Comparison of ENCODE assay signal across 8 cellular contexts in the genomic region with DNA sequence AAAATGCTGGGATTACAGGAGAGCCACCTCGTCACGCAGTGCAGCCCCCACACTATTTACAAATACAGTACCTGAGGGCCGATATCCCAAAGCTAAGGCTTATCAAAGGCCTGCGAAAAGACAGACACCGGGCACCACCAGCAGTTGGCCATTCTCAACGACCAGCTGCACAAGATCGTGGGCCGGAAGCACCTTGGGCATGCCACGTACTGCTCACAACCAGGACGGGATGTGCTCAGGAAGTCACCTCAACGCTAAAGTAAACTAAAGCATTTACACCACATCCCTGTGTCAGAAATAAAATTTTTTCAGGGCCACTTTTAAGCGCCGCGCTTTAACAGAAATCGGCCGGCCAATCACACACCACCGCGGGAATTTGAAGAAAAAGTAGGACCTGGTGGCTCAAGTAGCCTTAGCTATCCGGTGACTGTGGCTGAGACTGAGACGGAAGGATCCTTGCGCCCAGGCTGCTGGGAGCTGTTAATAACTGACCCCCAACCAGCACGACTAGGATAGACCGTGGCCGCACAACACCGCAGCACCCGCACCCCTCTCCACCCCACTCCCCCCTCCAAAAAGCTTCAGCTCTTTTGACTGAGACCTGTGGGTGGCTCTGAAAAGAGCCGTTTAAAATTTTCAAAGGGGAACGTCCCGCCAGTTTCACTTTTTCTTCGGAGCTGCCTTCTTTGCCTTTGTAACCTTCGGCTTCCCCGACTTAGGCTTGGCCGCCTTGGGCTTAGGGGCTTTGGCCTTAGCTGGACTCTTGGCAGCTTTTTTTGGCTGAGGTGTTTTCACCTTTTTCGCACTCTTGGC.
A peak's percentile ranks its signal among the peaks of the same experiment; 100 is the strongest.
DNase-seq lines count a peak whose midpoint lies in the region; ATAC-seq and TF ChIP-seq lines count a peak whose summit lies in the region.

No MANE protein-coding gene starts in this region.

- H3K4me1 ChIP-seq in PC-3 (ENCODE audit: insufficient read depth, low read length) (peaks cover 40% of the 10 kb centered on the region), parathyroid adenoma (no peaks in the 10 kb centered on the region)

- H3K9me3 ChIP-seq in PC-3 (ENCODE audit: low read length), result no peaks in the 10 kb centered on the region
- no peaks in the 10 kb centered on the region for H3K9me3 ChIP-seq in parathyroid adenoma (ENCODE audit: control insufficient read depth, low read length)

- peak overlapping the region; percentile 91 for H3K9ac ChIP-seq in PC-3 (ENCODE audit: low read length)
- H3K9ac ChIP-seq in parathyroid adenoma, result no peak overlapping the region

- H2AFZ ChIP-seq in PC-3 (ENCODE audit: low read length) (peak overlapping the region; percentile 88), parathyroid adenoma (peak overlapping the region; percentile 34)

- H3K4me2 ChIP-seq in PC-3 (ENCODE audit: low read length), result peak overlapping the region; percentile 81
- peak overlapping the region; percentile 66 for H3K4me2 ChIP-seq in parathyroid adenoma (ENCODE audit: low read length)

- H3K36me3 ChIP-seq in PC-3 (ENCODE audit: low read depth, low read length) (no peaks in the 10 kb centered on the region), parathyroid adenoma (ENCODE audit: control insufficient read depth, insufficient read depth, low read length) (no peaks in the 10 kb centered on the region)

- no TSS peak for BruUV-seq in PC-3 (replicated peaks; lab: Mats Ljungman, UMichigan)

- H3K27ac ChIP-seq in PC-3 (ENCODE audit: low read length), result peak overlapping the region; percentile 79
- no peak overlapping the region for H3K27ac ChIP-seq in parathyroid adenoma

- H3K9me2 ChIP-seq in PC-3 (replicated peaks; ENCODE audit: low read length), result no peaks in the 10 kb centered on the region

- H3K79me2 ChIP-seq in PC-3 (ENCODE audit: low read length) (no peaks in the 10 kb centered on the region), parathyroid adenoma (no peaks in the 10 kb centered on the region)

- peak; percentile 82 for DNase-seq in PC-3
- peak; percentile 53 for DNase-seq in activated gamma-delta T cell treated with anti-CD3 and anti-CD28 coated beads, Interleukin-2, amount 50 U/mL, for 16 hours (ENCODE audit: low read depth)
- peak; percentile 52 for DNase-seq in glomerular visceral epithelial cell (ENCODE audit: extremely low spot score)
- DNase-seq in NCI-H2029 (lab: John Stamatoyannopoulos, UW), result no peak
- DNase-seq in SHP77 treated with DMSO at 0.1 percent for 48 hours (lab: John Stamatoyannopoulos, UW), result no peak

- no peak for TF ChIP-seq CTCF in PC-3 (conservative IDR thresholded peaks at IDR 0.05; ENCODE audit: low read depth, low read length)
- TF ChIP-seq CTCF in parathyroid adenoma (IDR thresholded peaks at IDR 0.05), result no peak

- intact Hi-C loops in PC-3 (cut with micrococcal nuclease), result loop anchor here (1.0 to 5.0 kb wide), 3 partner anchors 15 to 338 kb away; no protein-coding TSS in a partner anchor

- no peaks in the 10 kb centered on the region for H3F3A ChIP-seq in PC-3 (ENCODE audit: low read length, unreplicated experiment)

- ATAC-seq in HG02943 (IDR thresholded peaks at IDR 0.05; ENCODE audit: low read depth, unreplicated experiment), result peak; percentile 48
- ATAC-seq in PC-3, result peak; percentile 39

- H3K4me3 ChIP-seq in PC-3 (ENCODE audit: low read length) (peak overlapping the region; percentile 68), parathyroid adenoma (ENCODE audit: low read depth, low read length) (peak overlapping the region; percentile 70)

- H3K27me3 ChIP-seq in PC-3 (ENCODE audit: low read length) (no peaks in the 10 kb centered on the region), parathyroid adenoma (ENCODE audit: control insufficient read depth, insufficient read depth, low read length) (no peaks in the 10 kb centered on the region)

- H4K20me1 ChIP-seq in PC-3 (ENCODE audit: low read length), result no peaks in the 10 kb centered on the region

- POLR2A ChIA-PET in PC-3 (lab: Charles Lee; ENCODE audit: unreplicated experiment), result interaction anchor here (0.5 to 4.2 kb wide), 15 partner anchors 10 to 314 kb away, joined by 3 to 56 read pairs (median 4); a partner anchor contains a TSS

- TF ChIP-seq POLR2A in GM18526 (IDR thresholded peaks at IDR 0.05; ENCODE audit: extremely low read depth, insufficient read length), result peak; percentile 98

- CTCF ChIA-PET in PC-3 (lab: Charles Lee), result interaction anchor here (0.6 to 1.2 kb wide), 2 partner anchors 29 to 208 kb away, joined by 3 read pairs; no protein-coding TSS in a partner anchor

Comparison
In these comparisons a context has a peak if more than half of its experiments do, and no peak if none do; other contexts are left out.
1. DNase-seq: peak in PC-3 (single experiment), activated gamma-delta T cell treated with anti-CD3 and anti-CD28 coated beads, Interleukin-2, amount 50 U/mL, for 16 hours (single experiment) and glomerular visceral epithelial cell (single experiment); none in NCI-H2029 (single experiment) and SHP77 treated with DMSO at 0.1 percent for 48 hours (single experiment).